ENCODE assay signal across 1 cellular context in the genomic region with DNA sequence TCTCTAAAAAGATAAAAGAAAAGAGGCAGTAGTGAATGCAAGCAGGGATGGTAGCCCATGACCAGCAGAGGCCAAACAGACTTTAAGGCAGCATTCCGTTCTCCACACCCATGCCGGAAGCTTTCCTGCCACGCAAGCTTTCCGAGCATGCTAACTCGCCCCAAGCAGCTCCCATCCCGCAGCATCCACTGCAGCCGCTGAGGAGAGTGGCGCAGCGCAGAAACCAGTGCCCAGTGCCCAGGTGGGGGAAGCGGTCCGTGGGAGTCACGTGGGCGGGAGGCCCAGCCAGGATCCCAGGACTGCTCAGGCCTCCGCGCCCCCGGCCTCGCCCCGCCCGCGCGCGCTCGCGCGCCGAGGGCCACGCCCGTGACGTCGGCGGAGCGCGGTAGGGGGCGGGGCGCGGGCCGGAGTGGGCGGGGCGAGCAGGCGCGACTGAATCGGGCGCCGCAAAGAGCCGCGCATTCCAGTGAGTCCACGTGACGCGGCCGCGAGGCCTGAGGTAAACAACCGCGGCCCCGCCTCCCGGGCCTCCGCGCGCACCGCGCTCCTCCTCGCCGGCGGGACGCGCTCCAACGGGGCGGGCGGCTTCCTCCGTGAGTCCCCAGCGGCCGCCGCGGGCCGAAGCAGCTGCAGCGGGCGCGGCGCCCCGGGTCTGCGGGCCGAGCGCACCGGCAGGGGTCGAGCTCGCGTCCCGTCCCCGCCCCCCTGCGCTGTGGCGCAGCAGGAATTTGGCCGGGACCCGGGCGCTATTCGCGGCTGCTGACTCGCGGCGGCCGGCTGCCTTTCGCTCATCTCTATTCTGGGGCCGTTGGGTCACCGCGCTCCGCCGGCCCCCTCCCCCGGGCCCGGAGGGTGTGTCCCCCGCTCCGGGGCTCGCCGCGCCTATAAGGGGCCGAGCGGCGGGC.
TF ChIP-seq lines count a peak whose summit lies in the region.

A gene with protein sequence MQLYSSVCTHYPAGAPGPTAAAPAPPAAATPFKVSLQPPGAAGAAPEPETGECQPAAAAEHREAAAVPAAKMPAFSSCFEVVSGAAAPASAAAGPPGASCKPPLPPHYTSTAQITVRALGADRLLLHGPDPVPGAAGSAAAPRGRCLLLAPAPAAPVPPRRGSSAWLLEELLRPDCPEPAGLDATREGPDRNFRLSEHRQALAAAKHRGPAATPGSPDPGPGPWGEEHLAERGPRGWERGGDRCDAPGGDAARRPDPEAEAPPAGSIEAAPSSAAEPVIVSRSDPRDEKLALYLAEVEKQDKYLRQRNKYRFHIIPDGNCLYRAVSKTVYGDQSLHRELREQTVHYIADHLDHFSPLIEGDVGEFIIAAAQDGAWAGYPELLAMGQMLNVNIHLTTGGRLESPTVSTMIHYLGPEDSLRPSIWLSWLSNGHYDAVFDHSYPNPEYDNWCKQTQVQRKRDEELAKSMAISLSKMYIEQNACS (plus strand): TSS at position 529 of the 905 bp plus-strand sequence. CDS start 383 bp downstream, outside the sequence.

TF ChIP-seq in K562, 482 proteins besides CTCF, POLR2A, EP300 and RAD21 (continued from another document and continues in another):
- TF ChIP-seq, protein P1, sequence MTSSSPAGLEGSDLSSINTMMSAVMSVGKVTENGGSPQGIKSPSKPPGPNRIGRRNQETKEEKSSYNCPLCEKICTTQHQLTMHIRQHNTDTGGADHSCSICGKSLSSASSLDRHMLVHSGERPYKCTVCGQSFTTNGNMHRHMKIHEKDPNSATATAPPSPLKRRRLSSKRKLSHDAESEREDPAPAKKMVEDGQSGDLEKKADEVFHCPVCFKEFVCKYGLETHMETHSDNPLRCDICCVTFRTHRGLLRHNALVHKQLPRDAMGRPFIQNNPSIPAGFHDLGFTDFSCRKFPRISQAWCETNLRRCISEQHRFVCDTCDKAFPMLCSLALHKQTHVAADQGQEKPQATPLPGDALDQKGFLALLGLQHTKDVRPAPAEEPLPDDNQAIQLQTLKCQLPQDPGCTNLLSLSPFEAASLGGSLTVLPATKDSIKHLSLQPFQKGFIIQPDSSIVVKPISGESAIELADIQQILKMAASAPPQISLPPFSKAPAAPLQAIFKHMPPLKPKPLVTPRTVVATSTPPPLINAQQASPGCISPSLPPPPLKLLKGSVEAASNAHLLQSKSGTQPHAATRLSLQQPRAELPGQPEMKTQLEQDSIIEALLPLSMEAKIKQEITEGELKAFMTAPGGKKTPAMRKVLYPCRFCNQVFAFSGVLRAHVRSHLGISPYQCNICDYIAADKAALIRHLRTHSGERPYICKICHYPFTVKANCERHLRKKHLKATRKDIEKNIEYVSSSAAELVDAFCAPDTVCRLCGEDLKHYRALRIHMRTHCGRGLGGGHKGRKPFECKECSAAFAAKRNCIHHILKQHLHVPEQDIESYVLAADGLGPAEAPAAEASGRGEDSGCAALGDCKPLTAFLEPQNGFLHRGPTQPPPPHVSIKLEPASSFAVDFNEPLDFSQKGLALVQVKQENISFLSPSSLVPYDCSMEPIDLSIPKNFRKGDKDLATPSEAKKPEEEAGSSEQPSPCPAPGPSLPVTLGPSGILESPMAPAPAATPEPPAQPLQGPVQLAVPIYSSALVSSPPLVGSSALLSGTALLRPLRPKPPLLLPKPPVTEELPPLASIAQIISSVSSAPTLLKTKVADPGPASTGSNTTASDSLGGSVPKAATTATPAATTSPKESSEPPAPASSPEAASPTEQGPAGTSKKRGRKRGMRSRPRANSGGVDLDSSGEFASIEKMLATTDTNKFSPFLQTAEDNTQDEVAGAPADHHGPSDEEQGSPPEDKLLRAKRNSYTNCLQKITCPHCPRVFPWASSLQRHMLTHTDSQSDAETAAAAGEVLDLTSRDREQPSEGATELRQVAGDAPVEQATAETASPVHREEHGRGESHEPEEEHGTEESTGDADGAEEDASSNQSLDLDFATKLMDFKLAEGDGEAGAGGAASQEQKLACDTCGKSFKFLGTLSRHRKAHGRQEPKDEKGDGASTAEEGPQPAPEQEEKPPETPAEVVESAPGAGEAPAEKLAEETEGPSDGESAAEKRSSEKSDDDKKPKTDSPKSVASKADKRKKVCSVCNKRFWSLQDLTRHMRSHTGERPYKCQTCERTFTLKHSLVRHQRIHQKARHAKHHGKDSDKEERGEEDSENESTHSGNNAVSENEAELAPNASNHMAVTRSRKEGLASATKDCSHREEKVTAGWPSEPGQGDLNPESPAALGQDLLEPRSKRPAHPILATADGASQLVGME (CRISPR knock-in tag; IDR thresholded peaks at IDR 0.05): 0 out of 2 replicates have a peak, but pooled peaks have one; percentile 53
- no peak for TF ChIP-seq CAMTA2 (CRISPR knock-in tag; conservative IDR thresholded peaks at IDR 0.05)
- TF ChIP-seq ETV6 (IDR thresholded peaks at IDR 0.05; ENCODE audit: borderline replicate concordance in 1 of 2, low read depth in 2 of 2, low read length in 1 of 2): no peak
- no peak for TF ChIP-seq ETV6 (CRISPR knock-in tag; IDR thresholded peaks at IDR 0.05; ENCODE audit: borderline replicate concordance)
- TF ChIP-seq, protein P2, sequence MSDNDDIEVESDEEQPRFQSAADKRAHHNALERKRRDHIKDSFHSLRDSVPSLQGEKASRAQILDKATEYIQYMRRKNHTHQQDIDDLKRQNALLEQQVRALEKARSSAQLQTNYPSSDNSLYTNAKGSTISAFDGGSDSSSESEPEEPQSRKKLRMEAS (CRISPR knock-in tag; IDR thresholded peaks at IDR 0.05): 0 out of 2 replicates have a peak, but pooled peaks have one; percentile 46
- TF ChIP-seq, protein P3, sequence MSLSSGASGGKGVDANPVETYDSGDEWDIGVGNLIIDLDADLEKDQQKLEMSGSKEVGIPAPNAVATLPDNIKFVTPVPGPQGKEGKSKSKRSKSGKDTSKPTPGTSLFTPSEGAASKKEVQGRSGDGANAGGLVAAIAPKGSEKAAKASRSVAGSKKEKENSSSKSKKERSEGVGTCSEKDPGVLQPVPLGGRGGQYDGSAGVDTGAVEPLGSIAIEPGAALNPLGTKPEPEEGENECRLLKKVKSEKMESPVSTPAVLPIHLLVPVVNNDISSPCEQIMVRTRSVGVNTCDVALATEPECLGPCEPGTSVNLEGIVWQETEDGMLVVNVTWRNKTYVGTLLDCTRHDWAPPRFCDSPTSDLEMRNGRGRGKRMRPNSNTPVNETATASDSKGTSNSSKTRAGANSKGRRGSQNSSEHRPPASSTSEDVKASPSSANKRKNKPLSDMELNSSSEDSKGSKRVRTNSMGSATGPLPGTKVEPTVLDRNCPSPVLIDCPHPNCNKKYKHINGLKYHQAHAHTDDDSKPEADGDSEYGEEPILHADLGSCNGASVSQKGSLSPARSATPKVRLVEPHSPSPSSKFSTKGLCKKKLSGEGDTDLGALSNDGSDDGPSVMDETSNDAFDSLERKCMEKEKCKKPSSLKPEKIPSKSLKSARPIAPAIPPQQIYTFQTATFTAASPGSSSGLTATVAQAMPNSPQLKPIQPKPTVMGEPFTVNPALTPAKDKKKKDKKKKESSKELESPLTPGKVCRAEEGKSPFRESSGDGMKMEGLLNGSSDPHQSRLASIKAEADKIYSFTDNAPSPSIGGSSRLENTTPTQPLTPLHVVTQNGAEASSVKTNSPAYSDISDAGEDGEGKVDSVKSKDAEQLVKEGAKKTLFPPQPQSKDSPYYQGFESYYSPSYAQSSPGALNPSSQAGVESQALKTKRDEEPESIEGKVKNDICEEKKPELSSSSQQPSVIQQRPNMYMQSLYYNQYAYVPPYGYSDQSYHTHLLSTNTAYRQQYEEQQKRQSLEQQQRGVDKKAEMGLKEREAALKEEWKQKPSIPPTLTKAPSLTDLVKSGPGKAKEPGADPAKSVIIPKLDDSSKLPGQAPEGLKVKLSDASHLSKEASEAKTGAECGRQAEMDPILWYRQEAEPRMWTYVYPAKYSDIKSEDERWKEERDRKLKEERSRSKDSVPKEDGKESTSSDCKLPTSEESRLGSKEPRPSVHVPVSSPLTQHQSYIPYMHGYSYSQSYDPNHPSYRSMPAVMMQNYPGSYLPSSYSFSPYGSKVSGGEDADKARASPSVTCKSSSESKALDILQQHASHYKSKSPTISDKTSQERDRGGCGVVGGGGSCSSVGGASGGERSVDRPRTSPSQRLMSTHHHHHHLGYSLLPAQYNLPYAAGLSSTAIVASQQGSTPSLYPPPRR (CRISPR knock-in tag; IDR thresholded peaks at IDR 0.05; ENCODE audit: borderline replicate concordance): no peak
- TF ChIP-seq, protein P4, sequence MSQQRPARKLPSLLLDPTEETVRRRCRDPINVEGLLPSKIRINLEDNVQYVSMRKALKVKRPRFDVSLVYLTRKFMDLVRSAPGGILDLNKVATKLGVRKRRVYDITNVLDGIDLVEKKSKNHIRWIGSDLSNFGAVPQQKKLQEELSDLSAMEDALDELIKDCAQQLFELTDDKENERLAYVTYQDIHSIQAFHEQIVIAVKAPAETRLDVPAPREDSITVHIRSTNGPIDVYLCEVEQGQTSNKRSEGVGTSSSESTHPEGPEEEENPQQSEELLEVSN (IDR thresholded peaks at IDR 0.05; ENCODE audit: borderline replicate concordance in 1 of 2, extremely low read depth in 1 of 2, insufficient read depth in 1 of 2, insufficient read length in 1 of 2, low read depth in 1 of 2, low read length in 1 of 2, poor library complexity in 1 of 2, severe bottlenecking in 1 of 2): peak; percentile 51 to 73
- no peak for TF ChIP-seq ZNF232 (CRISPR knock-in tag; IDR thresholded peaks at IDR 0.05)
- no peak for TF ChIP-seq ZNF143 (CRISPR knock-in tag; IDR thresholded peaks at IDR 0.05)
- TF ChIP-seq MXI1 (IDR thresholded peaks at IDR 0.05; ENCODE audit: low read depth, low read length): peak; percentile 58; the same call in 1 of the 2 replicates
- TF ChIP-seq, protein P5, sequence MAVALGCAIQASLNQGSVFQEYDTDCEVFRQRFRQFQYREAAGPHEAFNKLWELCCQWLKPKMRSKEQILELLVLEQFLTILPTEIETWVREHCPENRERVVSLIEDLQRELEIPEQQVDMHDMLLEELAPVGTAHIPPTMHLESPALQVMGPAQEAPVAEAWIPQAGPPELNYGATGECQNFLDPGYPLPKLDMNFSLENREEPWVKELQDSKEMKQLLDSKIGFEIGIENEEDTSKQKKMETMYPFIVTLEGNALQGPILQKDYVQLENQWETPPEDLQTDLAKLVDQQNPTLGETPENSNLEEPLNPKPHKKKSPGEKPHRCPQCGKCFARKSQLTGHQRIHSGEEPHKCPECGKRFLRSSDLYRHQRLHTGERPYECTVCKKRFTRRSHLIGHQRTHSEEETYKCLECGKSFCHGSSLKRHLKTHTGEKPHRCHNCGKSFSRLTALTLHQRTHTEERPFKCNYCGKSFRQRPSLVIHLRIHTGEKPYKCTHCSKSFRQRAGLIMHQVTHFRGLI (CRISPR knock-in tag; IDR thresholded peaks at IDR 0.05): no peak
- peak; percentile 45 to 82; a peak in 3 of 4 replicates for TF ChIP-seq MAZ (CRISPR knock-in tag; conservative IDR thresholded peaks at IDR 0.05 in 1 of 2, IDR thresholded peaks at IDR 0.05 in 1 of 2)
- TF ChIP-seq, protein P6, sequence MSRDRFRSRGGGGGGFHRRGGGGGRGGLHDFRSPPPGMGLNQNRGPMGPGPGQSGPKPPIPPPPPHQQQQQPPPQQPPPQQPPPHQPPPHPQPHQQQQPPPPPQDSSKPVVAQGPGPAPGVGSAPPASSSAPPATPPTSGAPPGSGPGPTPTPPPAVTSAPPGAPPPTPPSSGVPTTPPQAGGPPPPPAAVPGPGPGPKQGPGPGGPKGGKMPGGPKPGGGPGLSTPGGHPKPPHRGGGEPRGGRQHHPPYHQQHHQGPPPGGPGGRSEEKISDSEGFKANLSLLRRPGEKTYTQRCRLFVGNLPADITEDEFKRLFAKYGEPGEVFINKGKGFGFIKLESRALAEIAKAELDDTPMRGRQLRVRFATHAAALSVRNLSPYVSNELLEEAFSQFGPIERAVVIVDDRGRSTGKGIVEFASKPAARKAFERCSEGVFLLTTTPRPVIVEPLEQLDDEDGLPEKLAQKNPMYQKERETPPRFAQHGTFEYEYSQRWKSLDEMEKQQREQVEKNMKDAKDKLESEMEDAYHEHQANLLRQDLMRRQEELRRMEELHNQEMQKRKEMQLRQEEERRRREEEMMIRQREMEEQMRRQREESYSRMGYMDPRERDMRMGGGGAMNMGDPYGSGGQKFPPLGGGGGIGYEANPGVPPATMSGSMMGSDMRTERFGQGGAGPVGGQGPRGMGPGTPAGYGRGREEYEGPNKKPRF (IDR thresholded peaks at IDR 0.05; ENCODE audit: low read depth, low read length): no peak
- no peak for TF ChIP-seq SMAD3 (CRISPR knock-in tag; conservative IDR thresholded peaks at IDR 0.05)
- no peak for TF ChIP-seq PCBP1 (IDR thresholded peaks at IDR 0.05; ENCODE audit: low read depth, low read length, poor library complexity, severe bottlenecking)
- peak; percentile 44; the same call in 1 of the 2 replicates for TF ChIP-seq POLR2H (tag; IDR thresholded peaks at IDR 0.05; ENCODE audit: low read depth)
- TF ChIP-seq NRF1 (conservative IDR thresholded peaks at IDR 0.05 in 1 of 2, IDR thresholded peaks at IDR 0.05 in 1 of 2): peak; percentile 72 to 83; a peak in 3 of 4 replicates
- TF ChIP-seq MCM5 (IDR thresholded peaks at IDR 0.05; ENCODE audit: low read depth): no peak
- peak; percentile 70 for TF ChIP-seq RB1 (IDR thresholded peaks at IDR 0.05; ENCODE audit: low read depth)
- TF ChIP-seq SMC3 (conservative IDR thresholded peaks at IDR 0.05; ENCODE audit: insufficient read depth, low read depth, low read length): no peak
- peak; percentile 74 for TF ChIP-seq BHLHE40 (IDR thresholded peaks at IDR 0.05; ENCODE audit: low read length)
- peak; percentile 89 for TF ChIP-seq FOXK2 (conservative IDR thresholded peaks at IDR 0.05 in 1 of 2, IDR thresholded peaks at IDR 0.05 in 1 of 2; ENCODE audit: low read depth in 2 of 2)
- peak; percentile 76 for TF ChIP-seq EGR1 (conservative IDR thresholded peaks at IDR 0.05)
- peak; percentile 73; the same call in 1 of the 2 replicates for TF ChIP-seq GATAD2B (IDR thresholded peaks at IDR 0.05; ENCODE audit: borderline replicate concordance)
- no peak for TF ChIP-seq TRIM24 (IDR thresholded peaks at IDR 0.05)
- TF ChIP-seq, protein P7, sequence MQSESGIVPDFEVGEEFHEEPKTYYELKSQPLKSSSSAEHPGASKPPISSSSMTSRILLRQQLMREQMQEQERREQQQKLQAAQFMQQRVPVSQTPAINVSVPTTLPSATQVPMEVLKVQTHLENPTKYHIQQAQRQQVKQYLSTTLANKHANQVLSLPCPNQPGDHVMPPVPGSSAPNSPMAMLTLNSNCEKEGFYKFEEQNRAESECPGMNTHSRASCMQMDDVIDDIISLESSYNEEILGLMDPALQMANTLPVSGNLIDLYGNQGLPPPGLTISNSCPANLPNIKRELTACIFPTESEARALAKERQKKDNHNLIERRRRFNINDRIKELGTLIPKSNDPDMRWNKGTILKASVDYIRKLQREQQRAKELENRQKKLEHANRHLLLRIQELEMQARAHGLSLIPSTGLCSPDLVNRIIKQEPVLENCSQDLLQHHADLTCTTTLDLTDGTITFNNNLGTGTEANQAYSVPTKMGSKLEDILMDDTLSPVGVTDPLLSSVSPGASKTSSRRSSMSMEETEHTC (IDR thresholded peaks at IDR 0.05): peak; percentile 23; the same call in 1 of the 2 replicates
- no peak for TF ChIP-seq CC2D1A (IDR thresholded peaks at IDR 0.05)
- TF ChIP-seq ZNF551 (CRISPR knock-in tag; IDR thresholded peaks at IDR 0.05): no peak
- TF ChIP-seq HEY1 (CRISPR knock-in tag; IDR thresholded peaks at IDR 0.05; ENCODE audit: borderline replicate concordance): no peak
- no peak for TF ChIP-seq RBM22 (IDR thresholded peaks at IDR 0.05; ENCODE audit: low read depth, low read length, poor library complexity, severe bottlenecking)
- peak; percentile 92 to 94 for TF ChIP-seq TEAD1 (CRISPR knock-in tag; IDR thresholded peaks at IDR 0.05)
- TF ChIP-seq SRSF7 (optimal IDR thresholded peaks at IDR 0.05; ENCODE audit: low read depth, low read length): no peak
- no peak for TF ChIP-seq ZNF668 (CRISPR knock-in tag; IDR thresholded peaks at IDR 0.05)
- TF ChIP-seq ZNF75A (CRISPR knock-in tag; IDR thresholded peaks at IDR 0.05): no peak
- TF ChIP-seq MYNN (IDR thresholded peaks at IDR 0.05): no peak
- no peak for TF ChIP-seq MYNN (CRISPR knock-in tag; IDR thresholded peaks at IDR 0.05)
- TF ChIP-seq KDM1A (IDR thresholded peaks at IDR 0.05): no peak
- no peak for TF ChIP-seq ZNF586 (CRISPR knock-in tag; conservative IDR thresholded peaks at IDR 0.05)
- TF ChIP-seq ZSCAN32 (CRISPR knock-in tag; IDR thresholded peaks at IDR 0.05): no peak
